ENCODE assay signal across 9 cellular contexts in the genomic region with DNA sequence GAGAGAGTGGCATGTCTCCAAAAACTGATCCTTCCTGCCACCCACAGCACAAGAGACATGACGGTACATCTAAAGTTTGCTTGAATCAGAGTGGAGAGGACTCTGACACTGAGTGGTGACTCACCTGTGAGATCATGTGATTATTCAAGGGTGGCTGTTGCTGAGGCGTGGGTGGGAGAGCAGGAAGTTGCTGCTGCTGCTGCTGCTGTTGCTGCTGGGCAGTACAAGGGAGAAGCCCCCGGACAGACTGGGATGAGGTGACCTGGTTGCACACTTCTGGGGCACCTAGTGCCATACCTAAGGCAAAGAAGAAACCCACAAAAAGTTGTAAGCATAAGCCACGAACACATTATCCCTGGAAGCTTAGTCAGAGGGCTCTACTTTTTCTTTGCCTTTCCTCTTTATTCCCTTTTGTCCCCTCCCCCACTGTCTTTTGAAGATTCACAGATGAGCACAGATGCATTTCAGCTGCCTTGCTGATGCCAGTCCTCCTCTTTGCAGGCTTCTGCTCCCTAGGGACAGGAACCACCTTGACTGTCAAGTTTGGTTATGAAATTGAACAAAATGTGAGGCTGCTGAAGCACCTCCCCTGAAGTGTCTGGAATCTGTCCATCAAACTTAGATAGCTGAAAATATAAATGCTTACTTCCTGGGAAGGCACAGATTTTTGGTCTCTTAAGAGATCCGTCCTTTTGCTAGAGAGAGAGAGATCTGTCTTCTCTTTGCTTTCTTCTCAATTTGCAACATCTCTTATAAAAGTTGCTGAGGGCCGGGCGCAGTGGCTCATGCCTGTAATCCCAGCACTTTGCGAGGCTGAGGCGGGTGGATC. TPM values are rescaled to one million over a fixed set of nuclear protein-coding genes. Genes with fewer than 3 reads are reported as not detected.
DNase-seq lines count a peak whose midpoint lies in the region; ATAC-seq, FAIRE-seq and TF ChIP-seq lines count a peak whose summit lies in the region.
"Had no signal": no experiment of that assay in that cellular context is flagged by ENCODE, and none has a peak within 500 bp of the region (broad histone marks: within the 10 kb centered on the region; RNA-seq: fewer than 3 reads in every experiment).

No MANE protein-coding gene starts in this region.

- peaks cover 50% of the 10 kb centered on the region for H3K36me3 Mint-ChIP-seq in T-cell
- peaks cover 8% of the 10 kb centered on the region for H3K36me3 Mint-ChIP-seq in astrocyte (ENCODE audit: low read depth, unreplicated experiment)

- peak overlapping the region; percentile 46 for H3K4me3 ChIP-seq in astrocyte (ENCODE audit: insufficient read depth, low read depth, low read length)
- no peak overlapping the region for H3K4me3 ChIP-seq in lower lobe of right lung
- H3K4me3 ChIP-seq: cardiac muscle cell had no signal

- peak overlapping the region; percentile 85 for H3K4me2 ChIP-seq in astrocyte (ENCODE audit: low read length)

- H3K36me3 ChIP-seq in astrocyte (ENCODE audit: insufficient read depth, low read length) (peaks cover 2% of the 10 kb centered on the region), lower lobe of right lung (peaks cover 92% of the 10 kb centered on the region)

- H3K27ac ChIP-seq in C4-2B = peak overlapping the region; percentile 29
- H3K27ac ChIP-seq in astrocyte (ENCODE audit: low read depth, low read length) = peak overlapping the region; percentile 76
- no peak overlapping the region for H3K27ac ChIP-seq in lower lobe of right lung
- H3K27ac ChIP-seq: cardiac muscle cell had no signal

- no peak for TF ChIP-seq CTCF in C4-2B (conservative IDR thresholded peaks at IDR 0.05)
- TF ChIP-seq CTCF in astrocyte (IDR thresholded peaks at IDR 0.05; ENCODE audit: insufficient read depth, low read depth, low read length) = no peak
- no peak for TF ChIP-seq CTCF in lower lobe of right lung (IDR thresholded peaks at IDR 0.05)

- H3K4me1 Mint-ChIP-seq in T-cell (peaks cover 25 to 26% (median 25%) of the 10 kb centered on the region in 3 donors), astrocyte (ENCODE audit: low read depth, unreplicated experiment) (peaks cover 20% of the 10 kb centered on the region)

- no peaks in the 10 kb centered on the region for H4K20me1 ChIP-seq in astrocyte (ENCODE audit: insufficient read depth, low read length)

- no peaks in the 10 kb centered on the region for H3K27me3 ChIP-seq in astrocyte (ENCODE audit: insufficient read depth, low read length)
- no peaks in the 10 kb centered on the region for H3K27me3 ChIP-seq in lower lobe of right lung (ENCODE audit: low read depth)
- H3K27me3 ChIP-seq: cardiac muscle cell had no signal

- ATAC-seq in HG03442 (IDR thresholded peaks at IDR 0.05; ENCODE audit: unreplicated experiment) (peak; percentile 95), T-cell (replicated peaks in 1 of 4) (peak; percentile 99 to 100 (median 100)), lower lobe of right lung (peak; percentile 81 to 88)

- H3K4me1 ChIP-seq in astrocyte (ENCODE audit: insufficient read depth, low read length) (peaks cover 18% of the 10 kb centered on the region), lower lobe of right lung (peaks cover 5% of the 10 kb centered on the region)

- intact Hi-C loops in lower lobe of right lung (cut with DNase I) = no loop called here

- FAIRE-seq in astrocyte (lab: Jason Lieb, UNC) = peak; percentile 72

- H3K4me3 Mint-ChIP-seq in T-cell (peak overlapping the region; percentile 4 to 51 (median 39)), astrocyte (ENCODE audit: unreplicated experiment) (peak overlapping the region; percentile 50)

- peak overlapping the region; percentile 92 to 98 for H3K27ac Mint-ChIP-seq in T-cell
- H3K27ac Mint-ChIP-seq in astrocyte (ENCODE audit: unreplicated experiment) = peak overlapping the region; percentile 82

- no peaks in the 10 kb centered on the region for H3K27me3 Mint-ChIP-seq in T-cell
- H3K27me3 Mint-ChIP-seq in astrocyte (ENCODE audit: low read depth, unreplicated experiment) = no peaks in the 10 kb centered on the region

- peak overlapping the region; percentile 60 for H2AFZ ChIP-seq in astrocyte (ENCODE audit: low read depth, low read length)

- peak overlapping the region; percentile 75 for H3K9ac ChIP-seq in astrocyte (ENCODE audit: low read length)

- H3K9me3 Mint-ChIP-seq in T-cell (no peaks in the 10 kb centered on the region), astrocyte (ENCODE audit: unreplicated experiment) (no peaks in the 10 kb centered on the region)

- CTCF ChIA-PET in T-cell (lab: Charles Lee) = no interaction called here

- H3K79me2 ChIP-seq in astrocyte (ENCODE audit: insufficient read depth, low read length) = no peaks in the 10 kb centered on the region

- H3K9me3 ChIP-seq in astrocyte (ENCODE audit: insufficient read depth, low read depth, low read length) = no peaks in the 10 kb centered on the region
- H3K9me3 ChIP-seq in lower lobe of right lung = no peaks in the 10 kb centered on the region

- POLR2A ChIA-PET in T-cell (lab: Charles Lee) = no interaction called here

- peak; percentile 54 for DNase-seq in GM19240 (ENCODE audit: insufficient read length, low spot score)
- peak; percentile 22 to 69 (median 46) for DNase-seq in T-cell
- DNase-seq in astrocyte (ENCODE audit: low read depth) = peak; percentile 98
- no peak for DNase-seq in lower lobe of right lung
- DNase-seq in stimulated activated CD8-positive, alpha-beta memory T cell treated with anti-CD3 and anti-CD28 coated beads, Interleukin-2, amount 100 ng/mL, for 1 hour (ENCODE audit: low read depth in 2 of 2) = peak; percentile 21 to 43
- DNase-seq in NCI-H2107 (lab: John Stamatoyannopoulos, UW) = no peak

RNA-seq across cellular contexts. Expression of a gene that starts 29.5 kb away (rescaled TPM):
- total RNA-seq in T-cell = 1 to 10 TPM; 1.3 to 4.9 (median 2.9) TPM
- total RNA-seq in astrocyte = 0.75 and 0.82 TPM in 2 replicates
- total RNA-seq in lower lobe of right lung = 8.7 TPM

RNA-seq across cellular contexts. Expression of a gene that starts 50.9 kb away (rescaled TPM):
- total RNA-seq in T-cell (10 to 100 TPM; 31.0 to 80.9 (median 55.6) TPM), astrocyte (197 and 217 TPM in 2 replicates), lower lobe of right lung (66.6 TPM)

Comparison
In these comparisons a context has a peak if more than half of its experiments do, and no peak if none do; other contexts are left out.
1. DNase-seq: peak in GM19240 (single experiment), T-cell (34 of 34), astrocyte (single experiment) and stimulated activated CD8-positive, alpha-beta memory T cell treated with anti-CD3 and anti-CD28 coated beads, Interleukin-2, amount 100 ng/mL, for 1 hour (2 of 2); none in lower lobe of right lung (single experiment) and NCI-H2107 (single experiment).
2. Peak in every context shown above with its lines, with median percentiles within 50 percentile points of each other: ATAC-seq.